Comparison of ENCODE assay signal across 20 cellular contexts in genomic region chr16:12150600-12150999, GRCh38.
"Had no signal": no experiment of that assay in that cellular context is flagged by ENCODE, and none has a peak within 500 bp of the region (broad histone marks: within the 10 kb centered on the region; RNA-seq: fewer than 3 reads in every experiment).

No MANE protein-coding gene starts in this region.

- H3K36me3 Mint-ChIP-seq: natural killer cell; stimulated activated effector memory CD8-positive, alpha-beta T cell treated with anti-CD3 and anti-CD28 coated beads, Interleukin-12 subunit alpha, Interleukin-12 subunit beta, amount 100 ng/mL, for 72 hours had no signal

- H3K27me3 Mint-ChIP-seq: activated CD8-positive, alpha-beta T cell treated with anti-CD3 and anti-CD28 coated beads for 36 hours; activated naive CD8-positive, alpha-beta T cell treated with anti-CD3 and anti-CD28 coated beads, Interleukin-2, amount 10 ng/mL, durations not matched to agents 7 days and 5 days had no signal

- H3K27ac Mint-ChIP-seq: activated CD8-positive, alpha-beta T cell treated with anti-CD3 and anti-CD28 coated beads for 36 hours; activated naive CD8-positive, alpha-beta T cell treated with anti-CD3 and anti-CD28 coated beads, Interleukin-2, amount 10 ng/mL, durations not matched to agents 7 days and 5 days; natural killer cell; stimulated activated effector memory CD8-positive, alpha-beta T cell treated with anti-CD3 and anti-CD28 coated beads, Interleukin-12 subunit alpha, Interleukin-12 subunit beta, amount 100 ng/mL, for 72 hours had no signal

- H3K9me3 ChIP-seq: esophagus muscularis mucosa, mucosa of descending colon, tibial nerve had no signal

- H3K27me3 ChIP-seq: esophagus muscularis mucosa, tibial nerve had no signal

- H3K27ac ChIP-seq: esophagus muscularis mucosa, tibial nerve had no signal

- H3K9me3 Mint-ChIP-seq: activated CD8-positive, alpha-beta T cell treated with anti-CD3 and anti-CD28 coated beads for 36 hours; activated naive CD8-positive, alpha-beta T cell treated with anti-CD3 and anti-CD28 coated beads, Interleukin-2, amount 10 ng/mL, durations not matched to agents 7 days and 5 days; activated T-cell treated with anti-CD3 and anti-CD28 coated beads, Interleukin-2, amount 50 U/mL, for 72 hours; immature natural killer cell; natural killer cell; stimulated activated effector memory CD8-positive, alpha-beta T cell treated with anti-CD3 and anti-CD28 coated beads, Interleukin-12 subunit alpha, Interleukin-12 subunit beta, amount 100 ng/mL, for 72 hours had no signal

- FAIRE-seq: bronchial epithelial cell had no signal

- ATAC-seq: activated CD8-positive, alpha-beta T cell treated with anti-CD3 and anti-CD28 coated beads for 36 hours; activated T-cell treated with anti-CD3 and anti-CD28 coated beads, Interleukin-2, amount 50 U/mL, for 72 hours; left cardiac atrium; mucosa of descending colon; natural killer cell; right cardiac atrium; stimulated activated effector memory CD8-positive, alpha-beta T cell treated with anti-CD3 and anti-CD28 coated beads, Interleukin-12 subunit alpha, Interleukin-12 subunit beta, amount 100 ng/mL, for 72 hours had no signal

- H3K4me2 ChIP-seq: smooth muscle cell had no signal

- DNase-seq: activated CD4-positive, alpha-beta T cell treated with anti-CD3 and anti-CD28 coated beads for 4 hours; activated CD8-positive, alpha-beta memory T cell treated with anti-CD3 and anti-CD28 coated beads, Interleukin-2, amount 50 U/mL, for 4 hours; activated CD8-positive, alpha-beta T cell treated with anti-CD3 and anti-CD28 coated beads for 36 hours; activated gamma-delta T cell treated with Interleukin-2 at 50 U/mL for 16 hours; activated naive CD8-positive, alpha-beta T cell treated with anti-CD3 and anti-CD28 coated beads, Interleukin-2, amount 10 ng/mL, durations not matched to agents 7 days and 5 days; activated T-cell treated with anti-CD3 and anti-CD28 coated beads, Interleukin-2, amount 50 U/mL, for 72 hours; anterior cingulate cortex; immature natural killer cell; left cardiac atrium; mucosa of descending colon; natural killer cell; nucleus accumbens; right cardiac atrium; T-helper 9 cell had no signal

- H3K4me3 Mint-ChIP-seq: activated CD8-positive, alpha-beta T cell treated with anti-CD3 and anti-CD28 coated beads for 36 hours; activated naive CD8-positive, alpha-beta T cell treated with anti-CD3 and anti-CD28 coated beads, Interleukin-2, amount 10 ng/mL, durations not matched to agents 7 days and 5 days; activated T-cell treated with anti-CD3 and anti-CD28 coated beads, Interleukin-2, amount 50 U/mL, for 72 hours; immature natural killer cell; natural killer cell; stimulated activated effector memory CD8-positive, alpha-beta T cell treated with anti-CD3 and anti-CD28 coated beads, Interleukin-12 subunit alpha, Interleukin-12 subunit beta, amount 100 ng/mL, for 72 hours had no signal

- H3K4me1 Mint-ChIP-seq: stimulated activated effector memory CD8-positive, alpha-beta T cell treated with anti-CD3 and anti-CD28 coated beads, Interleukin-12 subunit alpha, Interleukin-12 subunit beta, amount 100 ng/mL, for 72 hours had no signal

- H3K4me3 ChIP-seq: esophagus muscularis mucosa, lung, mucosa of descending colon, smooth muscle cell, tibial nerve had no signal
